In the genomic region with DNA sequence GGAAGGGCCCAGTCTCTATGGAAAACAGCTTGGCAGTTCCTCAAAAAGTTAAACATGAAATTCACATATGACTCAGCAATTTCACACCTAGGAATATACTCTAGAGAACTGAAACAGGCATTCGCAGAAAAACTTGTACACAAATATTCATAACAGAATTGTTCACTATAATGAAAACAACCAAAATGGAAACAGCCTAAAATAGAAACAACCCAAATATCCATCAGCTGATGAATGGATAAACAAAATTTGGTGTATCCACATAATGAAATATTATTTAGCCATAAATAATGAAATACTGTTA, we compare ENCODE assay signal across 1 cellular context.
A peak's percentile ranks its signal among the peaks of the same experiment; 100 is the strongest.
TF ChIP-seq lines count a peak whose summit lies in the region.

No MANE protein-coding gene starts in this region.

TF ChIP-seq in K562, 482 proteins besides CTCF, POLR2A, EP300 and RAD21 (continued from another document):
- TF ChIP-seq CTBP1 (IDR thresholded peaks at IDR 0.05; ENCODE audit: borderline replicate concordance) (no peak), SPI1 (IDR thresholded peaks at IDR 0.05; ENCODE audit: borderline replicate concordance, low read depth, low read length) (peak; percentile 81; the same call in 1 of the 2 replicates), NEUROD1 (IDR thresholded peaks at IDR 0.05; ENCODE audit: borderline replicate concordance, low read depth, low read length, partially characterized antibody) (no peak), ZNF165 (CRISPR knock-in tag; IDR thresholded peaks at IDR 0.05; ENCODE audit: borderline replicate concordance) (no peak), SMAD4 (CRISPR knock-in tag; conservative IDR thresholded peaks at IDR 0.05) (no peak), ZNF589 (CRISPR knock-in tag; IDR thresholded peaks at IDR 0.05; ENCODE audit: low read depth) (no peak), ZNF175 (CRISPR knock-in tag; IDR thresholded peaks at IDR 0.05; ENCODE audit: low read depth) (no peak), TRIM24 (IDR thresholded peaks at IDR 0.05) (no peak), DDX20 (tag; IDR thresholded peaks at IDR 0.05; ENCODE audit: low read depth) (no peak), MAFG (tag; conservative IDR thresholded peaks at IDR 0.05) (peak; percentile 97), ZKSCAN3 (CRISPR knock-in tag; IDR thresholded peaks at IDR 0.05) (no peak), RBM14 (IDR thresholded peaks at IDR 0.05; ENCODE audit: borderline replicate concordance, insufficient read depth, low read depth, low read length) (no peak), RCOR1 (IDR thresholded peaks at IDR 0.05; ENCODE audit: borderline replicate concordance in 1 of 2, low read depth in 2 of 2, low read length in 2 of 2) (no peak), ZNF586 (CRISPR knock-in tag; conservative IDR thresholded peaks at IDR 0.05) (no peak), NFE2 (IDR thresholded peaks at IDR 0.05; ENCODE audit: low read depth) (peak; percentile 95), ZNF197 (CRISPR knock-in tag; IDR thresholded peaks at IDR 0.05; ENCODE audit: low read depth) (no peak), SP1 (CRISPR knock-in tag; IDR thresholded peaks at IDR 0.05) (no peak), MAFF (IDR thresholded peaks at IDR 0.05; ENCODE audit: low read length) (peak; percentile 97), RBM39 (optimal IDR thresholded peaks at IDR 0.05; ENCODE audit: low read depth, low read length) (no peak), ZNF316 (IDR thresholded peaks at IDR 0.05) (peak; percentile 98)
- TF ChIP-seq, protein P1, sequence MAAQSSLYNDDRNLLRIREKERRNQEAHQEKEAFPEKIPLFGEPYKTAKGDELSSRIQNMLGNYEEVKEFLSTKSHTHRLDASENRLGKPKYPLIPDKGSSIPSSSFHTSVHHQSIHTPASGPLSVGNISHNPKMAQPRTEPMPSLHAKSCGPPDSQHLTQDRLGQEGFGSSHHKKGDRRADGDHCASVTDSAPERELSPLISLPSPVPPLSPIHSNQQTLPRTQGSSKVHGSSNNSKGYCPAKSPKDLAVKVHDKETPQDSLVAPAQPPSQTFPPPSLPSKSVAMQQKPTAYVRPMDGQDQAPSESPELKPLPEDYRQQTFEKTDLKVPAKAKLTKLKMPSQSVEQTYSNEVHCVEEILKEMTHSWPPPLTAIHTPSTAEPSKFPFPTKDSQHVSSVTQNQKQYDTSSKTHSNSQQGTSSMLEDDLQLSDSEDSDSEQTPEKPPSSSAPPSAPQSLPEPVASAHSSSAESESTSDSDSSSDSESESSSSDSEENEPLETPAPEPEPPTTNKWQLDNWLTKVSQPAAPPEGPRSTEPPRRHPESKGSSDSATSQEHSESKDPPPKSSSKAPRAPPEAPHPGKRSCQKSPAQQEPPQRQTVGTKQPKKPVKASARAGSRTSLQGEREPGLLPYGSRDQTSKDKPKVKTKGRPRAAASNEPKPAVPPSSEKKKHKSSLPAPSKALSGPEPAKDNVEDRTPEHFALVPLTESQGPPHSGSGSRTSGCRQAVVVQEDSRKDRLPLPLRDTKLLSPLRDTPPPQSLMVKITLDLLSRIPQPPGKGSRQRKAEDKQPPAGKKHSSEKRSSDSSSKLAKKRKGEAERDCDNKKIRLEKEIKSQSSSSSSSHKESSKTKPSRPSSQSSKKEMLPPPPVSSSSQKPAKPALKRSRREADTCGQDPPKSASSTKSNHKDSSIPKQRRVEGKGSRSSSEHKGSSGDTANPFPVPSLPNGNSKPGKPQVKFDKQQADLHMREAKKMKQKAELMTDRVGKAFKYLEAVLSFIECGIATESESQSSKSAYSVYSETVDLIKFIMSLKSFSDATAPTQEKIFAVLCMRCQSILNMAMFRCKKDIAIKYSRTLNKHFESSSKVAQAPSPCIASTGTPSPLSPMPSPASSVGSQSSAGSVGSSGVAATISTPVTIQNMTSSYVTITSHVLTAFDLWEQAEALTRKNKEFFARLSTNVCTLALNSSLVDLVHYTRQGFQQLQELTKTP (IDR thresholded peaks at IDR 0.05; ENCODE audit: low read depth in 1 of 2, partially characterized antibody in 2 of 2): no peak
- TF ChIP-seq, protein P2, sequence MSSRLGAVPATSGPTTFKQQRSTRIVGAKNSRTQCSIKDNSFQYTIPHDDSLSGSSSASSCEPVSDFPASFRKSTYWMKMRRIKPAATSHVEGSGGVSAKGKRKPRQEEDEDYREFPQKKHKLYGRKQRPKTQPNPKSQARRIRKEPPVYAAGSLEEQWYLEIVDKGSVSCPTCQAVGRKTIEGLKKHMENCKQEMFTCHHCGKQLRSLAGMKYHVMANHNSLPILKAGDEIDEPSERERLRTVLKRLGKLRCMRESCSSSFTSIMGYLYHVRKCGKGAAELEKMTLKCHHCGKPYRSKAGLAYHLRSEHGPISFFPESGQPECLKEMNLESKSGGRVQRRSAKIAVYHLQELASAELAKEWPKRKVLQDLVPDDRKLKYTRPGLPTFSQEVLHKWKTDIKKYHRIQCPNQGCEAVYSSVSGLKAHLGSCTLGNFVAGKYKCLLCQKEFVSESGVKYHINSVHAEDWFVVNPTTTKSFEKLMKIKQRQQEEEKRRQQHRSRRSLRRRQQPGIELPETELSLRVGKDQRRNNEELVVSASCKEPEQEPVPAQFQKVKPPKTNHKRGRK (tag; IDR thresholded peaks at IDR 0.05): no peak
- TF ChIP-seq, protein P3, sequence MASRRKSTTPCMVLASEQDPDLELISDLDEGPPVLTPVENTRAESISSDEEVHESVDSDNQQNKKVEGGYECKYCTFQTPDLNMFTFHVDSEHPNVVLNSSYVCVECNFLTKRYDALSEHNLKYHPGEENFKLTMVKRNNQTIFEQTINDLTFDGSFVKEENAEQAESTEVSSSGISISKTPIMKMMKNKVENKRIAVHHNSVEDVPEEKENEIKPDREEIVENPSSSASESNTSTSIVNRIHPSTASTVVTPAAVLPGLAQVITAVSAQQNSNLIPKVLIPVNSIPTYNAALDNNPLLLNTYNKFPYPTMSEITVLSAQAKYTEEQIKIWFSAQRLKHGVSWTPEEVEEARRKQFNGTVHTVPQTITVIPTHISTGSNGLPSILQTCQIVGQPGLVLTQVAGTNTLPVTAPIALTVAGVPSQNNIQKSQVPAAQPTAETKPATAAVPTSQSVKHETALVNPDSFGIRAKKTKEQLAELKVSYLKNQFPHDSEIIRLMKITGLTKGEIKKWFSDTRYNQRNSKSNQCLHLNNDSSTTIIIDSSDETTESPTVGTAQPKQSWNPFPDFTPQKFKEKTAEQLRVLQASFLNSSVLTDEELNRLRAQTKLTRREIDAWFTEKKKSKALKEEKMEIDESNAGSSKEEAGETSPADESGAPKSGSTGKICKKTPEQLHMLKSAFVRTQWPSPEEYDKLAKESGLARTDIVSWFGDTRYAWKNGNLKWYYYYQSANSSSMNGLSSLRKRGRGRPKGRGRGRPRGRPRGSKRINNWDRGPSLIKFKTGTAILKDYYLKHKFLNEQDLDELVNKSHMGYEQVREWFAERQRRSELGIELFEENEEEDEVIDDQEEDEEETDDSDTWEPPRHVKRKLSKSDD (conservative IDR thresholded peaks at IDR 0.05; ENCODE audit: low read length): no peak
- TF ChIP-seq, protein P4, sequence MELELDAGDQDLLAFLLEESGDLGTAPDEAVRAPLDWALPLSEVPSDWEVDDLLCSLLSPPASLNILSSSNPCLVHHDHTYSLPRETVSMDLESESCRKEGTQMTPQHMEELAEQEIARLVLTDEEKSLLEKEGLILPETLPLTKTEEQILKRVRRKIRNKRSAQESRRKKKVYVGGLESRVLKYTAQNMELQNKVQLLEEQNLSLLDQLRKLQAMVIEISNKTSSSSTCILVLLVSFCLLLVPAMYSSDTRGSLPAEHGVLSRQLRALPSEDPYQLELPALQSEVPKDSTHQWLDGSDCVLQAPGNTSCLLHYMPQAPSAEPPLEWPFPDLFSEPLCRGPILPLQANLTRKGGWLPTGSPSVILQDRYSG (tag; conservative IDR thresholded peaks at IDR 0.05; ENCODE audit: low read depth): no peak
- TF ChIP-seq, protein P5, sequence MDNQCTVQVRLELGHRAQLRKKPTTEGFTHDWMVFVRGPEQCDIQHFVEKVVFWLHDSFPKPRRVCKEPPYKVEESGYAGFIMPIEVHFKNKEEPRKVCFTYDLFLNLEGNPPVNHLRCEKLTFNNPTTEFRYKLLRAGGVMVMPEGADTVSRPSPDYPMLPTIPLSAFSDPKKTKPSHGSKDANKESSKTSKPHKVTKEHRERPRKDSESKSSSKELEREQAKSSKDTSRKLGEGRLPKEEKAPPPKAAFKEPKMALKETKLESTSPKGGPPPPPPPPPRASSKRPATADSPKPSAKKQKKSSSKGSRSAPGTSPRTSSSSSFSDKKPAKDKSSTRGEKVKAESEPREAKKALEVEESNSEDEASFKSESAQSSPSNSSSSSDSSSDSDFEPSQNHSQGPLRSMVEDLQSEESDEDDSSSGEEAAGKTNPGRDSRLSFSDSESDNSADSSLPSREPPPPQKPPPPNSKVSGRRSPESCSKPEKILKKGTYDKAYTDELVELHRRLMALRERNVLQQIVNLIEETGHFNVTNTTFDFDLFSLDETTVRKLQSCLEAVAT (IDR thresholded peaks at IDR 0.05): no peak
- TF ChIP-seq, protein P6, sequence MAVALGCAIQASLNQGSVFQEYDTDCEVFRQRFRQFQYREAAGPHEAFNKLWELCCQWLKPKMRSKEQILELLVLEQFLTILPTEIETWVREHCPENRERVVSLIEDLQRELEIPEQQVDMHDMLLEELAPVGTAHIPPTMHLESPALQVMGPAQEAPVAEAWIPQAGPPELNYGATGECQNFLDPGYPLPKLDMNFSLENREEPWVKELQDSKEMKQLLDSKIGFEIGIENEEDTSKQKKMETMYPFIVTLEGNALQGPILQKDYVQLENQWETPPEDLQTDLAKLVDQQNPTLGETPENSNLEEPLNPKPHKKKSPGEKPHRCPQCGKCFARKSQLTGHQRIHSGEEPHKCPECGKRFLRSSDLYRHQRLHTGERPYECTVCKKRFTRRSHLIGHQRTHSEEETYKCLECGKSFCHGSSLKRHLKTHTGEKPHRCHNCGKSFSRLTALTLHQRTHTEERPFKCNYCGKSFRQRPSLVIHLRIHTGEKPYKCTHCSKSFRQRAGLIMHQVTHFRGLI (CRISPR knock-in tag; IDR thresholded peaks at IDR 0.05): no peak
- TF ChIP-seq, protein P7, sequence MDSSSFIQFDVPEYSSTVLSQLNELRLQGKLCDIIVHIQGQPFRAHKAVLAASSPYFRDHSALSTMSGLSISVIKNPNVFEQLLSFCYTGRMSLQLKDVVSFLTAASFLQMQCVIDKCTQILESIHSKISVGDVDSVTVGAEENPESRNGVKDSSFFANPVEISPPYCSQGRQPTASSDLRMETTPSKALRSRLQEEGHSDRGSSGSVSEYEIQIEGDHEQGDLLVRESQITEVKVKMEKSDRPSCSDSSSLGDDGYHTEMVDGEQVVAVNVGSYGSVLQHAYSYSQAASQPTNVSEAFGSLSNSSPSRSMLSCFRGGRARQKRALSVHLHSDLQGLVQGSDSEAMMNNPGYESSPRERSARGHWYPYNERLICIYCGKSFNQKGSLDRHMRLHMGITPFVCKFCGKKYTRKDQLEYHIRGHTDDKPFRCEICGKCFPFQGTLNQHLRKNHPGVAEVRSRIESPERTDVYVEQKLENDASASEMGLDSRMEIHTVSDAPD (CRISPR knock-in tag; IDR thresholded peaks at IDR 0.05): no peak
- TF ChIP-seq, protein P8, sequence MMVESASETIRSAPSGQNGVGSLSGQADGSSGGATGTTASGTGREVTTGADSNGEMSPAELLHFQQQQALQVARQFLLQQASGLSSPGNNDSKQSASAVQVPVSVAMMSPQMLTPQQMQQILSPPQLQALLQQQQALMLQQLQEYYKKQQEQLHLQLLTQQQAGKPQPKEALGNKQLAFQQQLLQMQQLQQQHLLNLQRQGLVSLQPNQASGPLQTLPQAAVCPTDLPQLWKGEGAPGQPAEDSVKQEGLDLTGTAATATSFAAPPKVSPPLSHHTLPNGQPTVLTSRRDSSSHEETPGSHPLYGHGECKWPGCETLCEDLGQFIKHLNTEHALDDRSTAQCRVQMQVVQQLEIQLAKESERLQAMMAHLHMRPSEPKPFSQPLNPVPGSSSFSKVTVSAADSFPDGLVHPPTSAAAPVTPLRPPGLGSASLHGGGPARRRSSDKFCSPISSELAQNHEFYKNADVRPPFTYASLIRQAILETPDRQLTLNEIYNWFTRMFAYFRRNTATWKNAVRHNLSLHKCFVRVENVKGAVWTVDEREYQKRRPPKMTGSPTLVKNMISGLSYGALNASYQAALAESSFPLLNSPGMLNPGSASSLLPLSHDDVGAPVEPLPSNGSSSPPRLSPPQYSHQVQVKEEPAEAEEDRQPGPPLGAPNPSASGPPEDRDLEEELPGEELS (CRISPR knock-in tag; IDR thresholded peaks at IDR 0.05; ENCODE audit: borderline replicate concordance): no peak
